Comparison of ENCODE assay signal across 13 cellular contexts in genomic region chr11:72574046-72574445, GRCh38.
DNase-seq lines count a peak whose midpoint lies in the region; ATAC-seq and TF ChIP-seq lines count a peak whose summit lies in the region.
"Had no signal": no experiment of that assay in that cellular context is flagged by ENCODE, and none has a peak within 500 bp of the region (broad histone marks: within the 10 kb centered on the region; RNA-seq: fewer than 3 reads in every experiment).

No MANE protein-coding gene starts in this region.

- H3K4me1 Mint-ChIP-seq in activated CD4-positive, alpha-beta memory T cell treated with anti-CD3 and anti-CD28 coated beads for 36 hours (ENCODE audit: low read depth): peaks cover 9% of the 10 kb centered on the region
- peaks cover 39% of the 10 kb centered on the region for H3K4me1 Mint-ChIP-seq in activated CD4-positive, alpha-beta memory T cell treated with anti-CD3 and anti-CD28 coated beads, Interleukin-2, amount 10 ng/mL, durations not matched to agents 7 days and 5 days
- peaks cover 51% of the 10 kb centered on the region for H3K4me1 Mint-ChIP-seq in Caco-2 (ENCODE audit: low read depth, unreplicated experiment)

- no peaks in the 10 kb centered on the region for H3K36me3 ChIP-seq in Caco-2 (ENCODE audit: control insufficient read depth, insufficient read depth, low read length)
- no peaks in the 10 kb centered on the region for H3K36me3 ChIP-seq in SK-N-MC (ENCODE audit: insufficient read depth, low read length)
- H3K36me3 ChIP-seq in trophoblast cell (ENCODE audit: control insufficient read depth in 1 of 2, insufficient read depth in 2 of 2, low read length in 2 of 2): no peaks in the 10 kb centered on the region

- no peak overlapping the region for H3K18ac ChIP-seq in trophoblast cell (ENCODE audit: low read length)

- H3K36me3 Mint-ChIP-seq in activated CD4-positive, alpha-beta memory T cell treated with anti-CD3 and anti-CD28 coated beads for 36 hours: no peaks in the 10 kb centered on the region
- H3K36me3 Mint-ChIP-seq in activated CD4-positive, alpha-beta memory T cell treated with anti-CD3 and anti-CD28 coated beads, Interleukin-2, amount 10 ng/mL, durations not matched to agents 7 days and 5 days (ENCODE audit: low read depth): no peaks in the 10 kb centered on the region
- H3K36me3 Mint-ChIP-seq in Caco-2 (ENCODE audit: insufficient read depth, unreplicated experiment): no peaks in the 10 kb centered on the region

- intact Hi-C loops in activated CD4-positive, alpha-beta memory T cell treated with anti-CD3 and anti-CD28 coated beads for 36 hours (cut with micrococcal nuclease): no loop called here
- intact Hi-C loops in Caco-2 (cut with micrococcal nuclease; ENCODE audit: unreplicated experiment): no loop called here

- H2BK120ac ChIP-seq in trophoblast cell (ENCODE audit: insufficient read depth, low read length, poor library complexity): no peak overlapping the region

- H4K12ac ChIP-seq in trophoblast cell (ENCODE audit: low read depth, low read length): no peak overlapping the region

- H3K4me3 Mint-ChIP-seq in activated CD4-positive, alpha-beta memory T cell treated with anti-CD3 and anti-CD28 coated beads for 36 hours: no peak overlapping the region
- H3K4me3 Mint-ChIP-seq in activated CD4-positive, alpha-beta memory T cell treated with anti-CD3 and anti-CD28 coated beads, Interleukin-2, amount 10 ng/mL, durations not matched to agents 7 days and 5 days: no peak overlapping the region
- H3K4me3 Mint-ChIP-seq in Caco-2 (ENCODE audit: unreplicated experiment): peak overlapping the region; percentile 20

- peak overlapping the region; percentile 67 for H3K27ac ChIP-seq in SK-N-MC
- no peak overlapping the region for H3K27ac ChIP-seq in trophoblast cell (ENCODE audit: low read depth, low read length)
- H3K27ac ChIP-seq: C4-2B, PC-9 had no signal

- CTCF ChIA-PET in activated CD4-positive, alpha-beta memory T cell treated with anti-CD3 and anti-CD28 coated beads for 36 hours (lab: Charles Lee): interaction anchor here (0.6 to 3.0 kb wide), 11 partner anchors 11 to 150 kb away, joined by 3 to 38 read pairs (median 4); no protein-coding TSS in a partner anchor
- CTCF ChIA-PET in activated CD4-positive, alpha-beta memory T cell treated with anti-CD3 and anti-CD28 coated beads, Interleukin-2, amount 10 ng/mL, durations not matched to agents 7 days and 5 days (lab: Charles Lee): interaction anchor here (0.8 to 6.2 kb wide), 14 partner anchors 10 to 144 kb away, joined by 3 to 54 read pairs (median 4); partner anchors contain the start of gene CLPB
- CTCF ChIA-PET in Caco-2 (lab: Charles Lee): interaction anchor here (0.7 to 4.8 kb wide), 15 partner anchors 12 to 390 kb away, joined by 3 to 77 read pairs (median 7); no protein-coding TSS in a partner anchor

- H3K27me3 Mint-ChIP-seq in activated CD4-positive, alpha-beta memory T cell treated with anti-CD3 and anti-CD28 coated beads for 36 hours: peaks cover 9% of the 10 kb centered on the region
- peaks cover 11% of the 10 kb centered on the region for H3K27me3 Mint-ChIP-seq in activated CD4-positive, alpha-beta memory T cell treated with anti-CD3 and anti-CD28 coated beads, Interleukin-2, amount 10 ng/mL, durations not matched to agents 7 days and 5 days
- no peaks in the 10 kb centered on the region for H3K27me3 Mint-ChIP-seq in Caco-2 (ENCODE audit: insufficient read depth, unreplicated experiment)

- H2BK5ac ChIP-seq in trophoblast cell (ENCODE audit: low read depth, low read length, poor library complexity): no peak overlapping the region

- H3K27ac Mint-ChIP-seq in activated CD4-positive, alpha-beta memory T cell treated with anti-CD3 and anti-CD28 coated beads for 36 hours: no peak overlapping the region
- no peak overlapping the region for H3K27ac Mint-ChIP-seq in activated CD4-positive, alpha-beta memory T cell treated with anti-CD3 and anti-CD28 coated beads, Interleukin-2, amount 10 ng/mL, durations not matched to agents 7 days and 5 days
- peak overlapping the region; percentile 64 for H3K27ac Mint-ChIP-seq in Caco-2 (ENCODE audit: unreplicated experiment)

- H3K79me1 ChIP-seq in trophoblast cell (ENCODE audit: low read length): peaks cover 13% of the 10 kb centered on the region

- no peak overlapping the region for H3K23ac ChIP-seq in trophoblast cell (ENCODE audit: low read length)

- H3K4ac ChIP-seq in trophoblast cell (ENCODE audit: low read depth, low read length): no peak overlapping the region

- peaks cover 59% of the 10 kb centered on the region for H3K4me1 ChIP-seq in Caco-2
- peaks cover 29 to 38% of the 10 kb centered on the region in 2 experiments for H3K4me1 ChIP-seq in trophoblast cell (ENCODE audit: control insufficient read depth in 1 of 2, insufficient read depth in 2 of 2, low read length in 2 of 2)

- H4K8ac ChIP-seq in trophoblast cell (ENCODE audit: low read depth, low read length): no peak overlapping the region

- peak overlapping the region; percentile 50 for H4K91ac ChIP-seq in trophoblast cell (ENCODE audit: low read depth, low read length)

- DNase-seq in activated CD4-positive, alpha-beta memory T cell treated with anti-CD3 and anti-CD28 coated beads for 36 hours: peak; percentile 4
- DNase-seq in activated CD4-positive, alpha-beta memory T cell treated with anti-CD3 and anti-CD28 coated beads, Interleukin-2, amount 10 ng/mL, durations not matched to agents 7 days and 5 days: no peak
- DNase-seq in Caco-2 (no peak), SK-N-MC (ENCODE audit: low read depth, low spot score) (no peak), trophoblast cell (no peak)
- DNase-seq: GF-D8, NCI-H226, NCI-H748 treated with DMSO at 0.1 percent for 48 hours had no signal

- WGBS in trophoblast cell (ENCODE audit: extremely low coverage, insufficient coverage, insufficient read length): no CpG with 5 or more reads among the region's 2 CpGs

- no peak overlapping the region for H3K14ac ChIP-seq in trophoblast cell (ENCODE audit: low read length)

- no peaks in the 10 kb centered on the region for H3K9me3 Mint-ChIP-seq in activated CD4-positive, alpha-beta memory T cell treated with anti-CD3 and anti-CD28 coated beads for 36 hours
- no peaks in the 10 kb centered on the region for H3K9me3 Mint-ChIP-seq in activated CD4-positive, alpha-beta memory T cell treated with anti-CD3 and anti-CD28 coated beads, Interleukin-2, amount 10 ng/mL, durations not matched to agents 7 days and 5 days
- no peaks in the 10 kb centered on the region for H3K9me3 Mint-ChIP-seq in Caco-2 (ENCODE audit: unreplicated experiment)

- BruUV-seq in Caco-2 (replicated peaks; lab: Mats Ljungman, UMichigan): no TSS peak

- no peak overlapping the region for H2AK5ac ChIP-seq in trophoblast cell (ENCODE audit: low read length)

- H3K79me2 ChIP-seq in trophoblast cell (ENCODE audit: control insufficient read depth, insufficient read depth, low read length, poor library complexity): no peaks in the 10 kb centered on the region

- no peak for ATAC-seq in GM21825 (IDR thresholded peaks at IDR 0.05; ENCODE audit: unreplicated experiment)
- ATAC-seq in HG03135 (IDR thresholded peaks at IDR 0.05; ENCODE audit: unreplicated experiment): no peak
- ATAC-seq in GM21423 (IDR thresholded peaks at IDR 0.05; ENCODE audit: unreplicated experiment): no peak

- H3K9ac ChIP-seq in SK-N-MC (ENCODE audit: insufficient read length): no peak overlapping the region
- H3K9ac ChIP-seq in trophoblast cell (ENCODE audit: low read length): no peak overlapping the region

- H2AFZ ChIP-seq in trophoblast cell (ENCODE audit: insufficient read depth, low read length, poor library complexity): no peak overlapping the region
- H2AFZ ChIP-seq: PC-9 had no signal

- no peak overlapping the region for H3K4me3 ChIP-seq in Caco-2 (ENCODE audit: low read depth, low read length)
- no peak overlapping the region for H3K4me3 ChIP-seq in SK-N-MC
- no peak overlapping the region for H3K4me3 ChIP-seq in trophoblast cell (ENCODE audit: low read depth, low read length)
- H3K4me3 ChIP-seq: PC-9 had no signal

- H3K9me3 ChIP-seq in Caco-2: no peaks in the 10 kb centered on the region
- H3K9me3 ChIP-seq in SK-N-MC (ENCODE audit: low read depth, low read length): no peaks in the 10 kb centered on the region
- H3K9me3 ChIP-seq in trophoblast cell (ENCODE audit: insufficient read depth, low read depth, low read length): peaks cover 4% of the 10 kb centered on the region

- no peak overlapping the region for H3K4me2 ChIP-seq in trophoblast cell (ENCODE audit: low read length)

- H3K27me3 ChIP-seq in Caco-2 (replicated peaks; ENCODE audit: control insufficient read depth, insufficient read depth, low read length) (no peaks in the 10 kb centered on the region), trophoblast cell (ENCODE audit: insufficient read depth, low read length) (no peaks in the 10 kb centered on the region)

- no peak for TF ChIP-seq CTCF in Caco-2 (IDR thresholded peaks at IDR 0.05; ENCODE audit: insufficient read depth in 1 of 2, low read depth in 1 of 2, low read length in 1 of 2, severe bottlenecking in 1 of 2, unreplicated experiment in 1 of 2)

- H2BK12ac ChIP-seq in trophoblast cell (ENCODE audit: low read length): no peak overlapping the region

- POLR2A ChIA-PET in activated CD4-positive, alpha-beta memory T cell treated with anti-CD3 and anti-CD28 coated beads for 36 hours (lab: Charles Lee): no interaction called here
- POLR2A ChIA-PET in activated CD4-positive, alpha-beta memory T cell treated with anti-CD3 and anti-CD28 coated beads, Interleukin-2, amount 10 ng/mL, durations not matched to agents 7 days and 5 days (lab: Charles Lee): interaction anchor here (0.9 kb wide), 1 partner anchor 105 kb away, joined by 3 read pairs; no protein-coding TSS in a partner anchor
- POLR2A ChIA-PET in Caco-2 (lab: Charles Lee): no interaction called here
